23 cellular contexts compared by ENCODE assay signal in genomic region chr7:11346312-11346711, GRCh38.
"Had no signal": no experiment of that assay in that cellular context is flagged by ENCODE, and none has a peak within 500 bp of the region (broad histone marks: within the 10 kb centered on the region; RNA-seq: fewer than 3 reads in every experiment).

No MANE protein-coding gene starts in this region.

- H3K4me3 Mint-ChIP-seq: dendritic cell treated with granulocyte-macrophage colony-stimulating factor and Interleukin-4, amounts not matched to agents 40 ng/mL and 50 ng/mL, for 4 days; effector memory CD8-positive, alpha-beta T cell; natural killer cell; neural progenitor cell; stimulated activated memory B cell treated with anti-CD40 and anti-IgM and Interleukin-4, amounts not matched to agents 10 μg/mL and 1 μg/mL and 100 μg/mL, for 72 hours; stimulated activated naive CD8-positive, alpha-beta T cell treated with anti-CD3 and anti-CD28 coated beads, Interleukin-15, Interleukin-2, amounts not matched to agents 100 ng/mL and 50 ng/mL, for 24 hours had no signal

- H3K4me1 ChIP-seq: esophagus squamous epithelium, neural progenitor cell, pancreas, uterus had no signal

- H3K27ac ChIP-seq: epithelial cell of prostate, esophagus squamous epithelium, neural progenitor cell, pancreas, spleen, tibial artery, upper lobe of left lung, uterus had no signal

- H3K9me3 ChIP-seq: esophagus squamous epithelium, mucosa of descending colon, pancreas, spleen, tibial artery, upper lobe of left lung, uterus had no signal

- H3K36me3 Mint-ChIP-seq: natural killer cell; neural progenitor cell; stimulated activated memory B cell treated with anti-CD40 and anti-IgM and Interleukin-4, amounts not matched to agents 10 μg/mL and 1 μg/mL and 100 μg/mL, for 72 hours had no signal

- H3K27me3 ChIP-seq: esophagus squamous epithelium, neural progenitor cell, tibial artery, upper lobe of left lung, uterus had no signal

- H3K4me3 ChIP-seq: esophagus squamous epithelium, mucosa of descending colon, neural progenitor cell, pancreas, spleen, tibial artery, upper lobe of left lung, uterus had no signal

- DNase-seq: effector memory CD8-positive, alpha-beta T cell; esophagus squamous epithelium; foreskin fibroblast; kidney; left colon; mucosa of descending colon; natural killer cell; nucleus accumbens; pancreas; right cardiac atrium; spleen; stimulated activated CD4-positive, alpha-beta T cell treated with anti-CD3 and anti-CD28 coated beads, Interleukin-15, amount 100 ng/mL, for 24 hours; stimulated activated CD4-positive, alpha-beta T cell treated with anti-CD3 and anti-CD28 coated beads, Interleukin-1b, Interleukin-23, amount 100 ng/mL, for 48 hours; stimulated activated CD4-positive, alpha-beta T cell treated with anti-CD3 and anti-CD28 coated beads, Interleukin-4, amount 100 ng/mL, for 24 hours; tibial artery; upper lobe of left lung; uterus had no signal

- H3K4me1 Mint-ChIP-seq: stimulated activated memory B cell treated with anti-CD40 and anti-IgM and Interleukin-4, amounts not matched to agents 10 μg/mL and 1 μg/mL and 100 μg/mL, for 72 hours had no signal

- H3K27ac Mint-ChIP-seq: dendritic cell treated with granulocyte-macrophage colony-stimulating factor and Interleukin-4, amounts not matched to agents 40 ng/mL and 50 ng/mL, for 4 days; effector memory CD8-positive, alpha-beta T cell; natural killer cell; neural progenitor cell; progenitor cell of endocrine pancreas; stimulated activated memory B cell treated with anti-CD40 and anti-IgM and Interleukin-4, amounts not matched to agents 10 μg/mL and 1 μg/mL and 100 μg/mL, for 72 hours; stimulated activated naive CD8-positive, alpha-beta T cell treated with anti-CD3 and anti-CD28 coated beads, Interleukin-15, Interleukin-2, amounts not matched to agents 100 ng/mL and 50 ng/mL, for 24 hours had no signal

- ATAC-seq: effector memory CD8-positive, alpha-beta T cell; left colon; mucosa of descending colon; natural killer cell; pancreas; right cardiac atrium; stimulated activated memory B cell treated with anti-CD40 and anti-IgM and Interleukin-4, amounts not matched to agents 10 μg/mL and 1 μg/mL and 100 μg/mL, for 72 hours had no signal

- H3K36me3 ChIP-seq: esophagus squamous epithelium, neural progenitor cell, pancreas, spleen, tibial artery, upper lobe of left lung, uterus had no signal

- H3K9me3 Mint-ChIP-seq: effector memory CD8-positive, alpha-beta T cell; stimulated activated naive CD8-positive, alpha-beta T cell treated with anti-CD3 and anti-CD28 coated beads, Interleukin-15, Interleukin-2, amounts not matched to agents 100 ng/mL and 50 ng/mL, for 24 hours had no signal
